31 cellular contexts compared by ENCODE assay signal in genomic region chr20:34237942-34238341, GRCh38. TPM values are rescaled to one million over a fixed set of nuclear protein-coding genes. Genes with fewer than 3 reads are reported as not detected.
"Had no signal": no experiment of that assay in that cellular context is flagged by ENCODE, and none has a peak within 500 bp of the region (broad histone marks: within the 10 kb centered on the region; RNA-seq: fewer than 3 reads in every experiment).

No MANE protein-coding gene starts in this region.

- H3K27me3 ChIP-seq: stomach, suprapubic skin, testis, thyroid gland, tibial nerve, upper lobe of left lung, upper lobe of right lung, uterus, vagina had no signal

- H3K27ac Mint-ChIP-seq: stimulated activated effector memory CD8-positive, alpha-beta T cell treated with anti-CD3 and anti-CD28 coated beads, Interleukin-12 subunit alpha, Interleukin-12 subunit beta, amount 100 ng/mL, for 72 hours; stimulated activated memory B cell treated with anti-CD40 and anti-IgM and Interleukin-4, amounts not matched to agents 10 μg/mL and 1 μg/mL and 100 μg/mL, for 72 hours; stimulated activated naive B cell treated with anti-CD40 and anti-IgM and Interleukin-4, amounts not matched to agents 10 μg/mL and 1 μg/mL and 100 μg/mL, for 72 hours; stimulated activated naive CD8-positive, alpha-beta T cell treated with anti-CD3 and anti-CD28 coated beads, Interleukin-15, amount 100 ng/mL, for 72 hours; stimulated activated naive CD8-positive, alpha-beta T cell treated with anti-CD3 and anti-CD28 coated beads, Interleukin-15, Interleukin-2, amounts not matched to agents 100 ng/mL and 50 ng/mL, for 24 hours; type B pancreatic cell had no signal

- H3K4me3 ChIP-seq: stomach, suprapubic skin, testis, thoracic aorta, thyroid gland, tibial artery, tibial nerve, transverse colon, upper lobe of left lung, upper lobe of right lung, uterus, vagina had no signal

- H3K27me3 Mint-ChIP-seq: stimulated activated memory B cell treated with anti-CD40 and anti-IgM and Interleukin-4, amounts not matched to agents 10 μg/mL and 1 μg/mL and 100 μg/mL, for 72 hours; stimulated activated naive B cell treated with anti-CD40 and anti-IgM and Interleukin-4, amounts not matched to agents 10 μg/mL and 1 μg/mL and 100 μg/mL, for 72 hours had no signal

- H3K27ac ChIP-seq: stomach, suprapubic skin, testis, thoracic aorta, thyroid gland, tibial artery, tibial nerve, transverse colon, upper lobe of left lung, upper lobe of right lung, uterus, vagina had no signal

- H3K9me3 ChIP-seq: testis, thyroid gland, upper lobe of right lung had no signal

- H3K4me3 Mint-ChIP-seq: stimulated activated effector memory CD8-positive, alpha-beta T cell treated with anti-CD3 and anti-CD28 coated beads, Interleukin-12 subunit alpha, Interleukin-12 subunit beta, amount 100 ng/mL, for 72 hours; stimulated activated memory B cell treated with anti-CD40 and anti-IgM and Interleukin-4, amounts not matched to agents 10 μg/mL and 1 μg/mL and 100 μg/mL, for 72 hours; stimulated activated naive B cell treated with anti-CD40 and anti-IgM and Interleukin-4, amounts not matched to agents 10 μg/mL and 1 μg/mL and 100 μg/mL, for 72 hours; stimulated activated naive CD8-positive, alpha-beta T cell treated with anti-CD3 and anti-CD28 coated beads, Interleukin-15, amount 100 ng/mL, for 72 hours; stimulated activated naive CD8-positive, alpha-beta T cell treated with anti-CD3 and anti-CD28 coated beads, Interleukin-15, Interleukin-2, amounts not matched to agents 100 ng/mL and 50 ng/mL, for 24 hours; type B pancreatic cell had no signal

- H3K4me1 ChIP-seq: stomach, suprapubic skin, testis, tibial artery, transverse colon, upper lobe of left lung, upper lobe of right lung, uterus, vagina had no signal

- H3K36me3 Mint-ChIP-seq: stimulated activated effector memory CD8-positive, alpha-beta T cell treated with anti-CD3 and anti-CD28 coated beads, Interleukin-12 subunit alpha, Interleukin-12 subunit beta, amount 100 ng/mL, for 72 hours; type B pancreatic cell had no signal

- H3K36me3 ChIP-seq: stomach, suprapubic skin, thoracic aorta, thyroid gland, tibial artery, tibial nerve, transverse colon, upper lobe of left lung, upper lobe of right lung, uterus, vagina had no signal

- H3K4me1 Mint-ChIP-seq: stimulated activated effector memory CD8-positive, alpha-beta T cell treated with anti-CD3 and anti-CD28 coated beads, Interleukin-12 subunit alpha, Interleukin-12 subunit beta, amount 100 ng/mL, for 72 hours had no signal

- DNase-seq: stimulated activated CD4-positive, alpha-beta T cell treated with anti-CD3 and anti-CD28 coated beads, Interleukin-2, amount 100 ng/mL, for 48 hours; stimulated activated CD4-positive, alpha-beta T cell treated with anti-CD3 and anti-CD28 coated beads, Interleukin-4, amount 100 ng/mL, for 1 hour; stimulated activated CD4-positive, alpha-beta T cell treated with anti-CD3 and anti-CD28 coated beads, Interleukin-4, amount 100 ng/mL, for 24 hours; stimulated activated CD4-positive, alpha-beta T cell treated with anti-CD3 and anti-CD28 coated beads, Interleukin-4, amount 100 ng/mL, for 4 hours; stimulated activated CD8-positive, alpha-beta memory T cell treated with anti-CD3 and anti-CD28 coated beads, Interleukin-4, amount 100 ng/mL, for 48 hours; stimulated activated naive B cell treated with anti-CD40 and anti-IgM and Interleukin-4, amounts not matched to agents 10 μg/mL and 1 μg/mL and 100 μg/mL, for 72 hours; stimulated activated naive CD4-positive, alpha-beta T cell; stimulated activated naive CD4-positive, alpha-beta T cell treated with Interleukin-2 at 50 U/mL for 16 hours; stimulated activated naive CD8-positive, alpha-beta T cell treated with anti-CD3 and anti-CD28 coated beads, Interleukin-15, amount 100 ng/mL, for 72 hours; stimulated activated naive CD8-positive, alpha-beta T cell treated with anti-CD3 and anti-CD28 coated beads, Interleukin-15, Interleukin-2, amounts not matched to agents 100 U/mL and 50 U/mL, for 24 hours; stomach; substantia nigra; testis; thyroid gland; tibial artery; transverse colon; trophoblast cell; upper lobe of left lung; upper lobe of right lung; uterus had no signal

- FAIRE-seq: urothelium cell line had no signal

RNA-seq across cellular contexts. Expression of gene ASIP, which starts 3.3 kb away (rescaled TPM):
- total RNA-seq: stomach, suprapubic skin, temporal lobe, thoracic aorta, thyroid gland, transverse colon, upper lobe of right lung, urinary bladder, uterus, vagina had no signal
